9 cellular contexts compared by ENCODE assay signal in the genomic region with DNA sequence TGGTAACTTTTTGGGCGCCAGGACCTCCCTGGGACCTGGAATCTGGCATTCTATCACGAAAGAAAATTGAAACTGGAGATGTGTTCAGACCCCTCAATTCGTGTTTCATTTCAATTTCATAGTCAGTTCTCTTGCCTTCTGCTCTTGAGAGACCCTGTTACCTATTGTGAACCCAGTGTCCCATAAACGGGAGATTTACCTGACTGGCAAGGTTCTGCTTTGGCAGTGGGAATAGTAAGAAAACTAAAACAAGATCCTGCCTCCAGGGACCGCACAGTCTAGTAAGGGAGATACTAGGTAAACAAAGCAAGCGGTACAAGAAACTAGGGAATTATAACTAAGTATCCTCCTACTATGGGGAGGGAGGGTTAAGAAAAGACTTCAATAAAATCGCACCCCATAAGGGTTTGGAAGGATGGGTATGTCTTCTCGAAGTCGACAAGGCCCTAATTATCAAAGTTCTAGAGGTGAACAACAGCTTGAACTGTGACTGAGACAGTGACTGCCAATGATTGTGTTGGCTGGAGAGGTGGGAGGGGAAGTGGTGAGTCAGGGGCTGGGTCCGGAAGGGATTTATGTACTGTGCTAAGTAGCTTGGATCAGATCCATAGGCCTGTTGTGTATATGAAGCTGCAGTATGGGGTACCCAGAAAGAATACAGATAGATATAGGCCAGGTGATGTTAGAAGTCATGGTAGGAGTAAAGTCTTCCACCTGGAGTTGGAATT. TPM values are rescaled to one million over a fixed set of nuclear protein-coding genes. Genes with fewer than 3 reads are reported as not detected.
A peak's percentile ranks its signal among the peaks of the same experiment; 100 is the strongest.
DNase-seq lines count a peak whose midpoint lies in the region; ATAC-seq and TF ChIP-seq lines count a peak whose summit lies in the region.
"Had no signal": no experiment of that assay in that cellular context is flagged by ENCODE, and none has a peak within 500 bp of the region (broad histone marks: within the 10 kb centered on the region; RNA-seq: fewer than 3 reads in every experiment).

No MANE protein-coding gene starts in this region.

- H3K9ac ChIP-seq in NT2/D1 (ENCODE audit: insufficient read length, low read depth): peak overlapping the region; percentile 87

- no peaks in the 10 kb centered on the region for H3K9me3 Mint-ChIP-seq in neural crest cell

- peak; percentile 54 for ATAC-seq in foreskin keratinocyte
- ATAC-seq in GM18868 (IDR thresholded peaks at IDR 0.05; ENCODE audit: unreplicated experiment): no peak

- POLR2A ChIA-PET in AG04449 (lab: Yijun Ruan, JAX): no interaction called here

- H3K27ac ChIP-seq in foreskin keratinocyte: no peak overlapping the region

- TF ChIP-seq CTCF in AG04449 (IDR thresholded peaks at IDR 0.05; ENCODE audit: insufficient read depth, low read length, missing control alignments) (no peak), foreskin keratinocyte (conservative IDR thresholded peaks at IDR 0.05) (no peak), neural crest cell (conservative IDR thresholded peaks at IDR 0.05) (no peak)

- peak overlapping the region; percentile 81 for H3K27ac Mint-ChIP-seq in neural crest cell (ENCODE audit: unreplicated experiment)
- H3K27ac Mint-ChIP-seq: CD4-positive, alpha-beta T cell had no signal

- no peaks in the 10 kb centered on the region for H3K36me3 Mint-ChIP-seq in neural crest cell (ENCODE audit: low read depth)

- H3K36me3 ChIP-seq in NT2/D1 (ENCODE audit: insufficient read depth, insufficient read length, low read length): no peaks in the 10 kb centered on the region

- DNase-seq in AG04449 (ENCODE audit: low read depth, low spot score) (no peak), NT2/D1 (ENCODE audit: low read depth, low spot score) (no peak), foreskin keratinocyte (no peak), neural crest cell (ENCODE audit: low read depth, low spot score) (no peak), SIG-M5 (lab: John Stamatoyannopoulos, UW) (no peak), pons (ENCODE audit: low spot score) (no peak)
- no peak for DNase-seq in activated CD4-positive, alpha-beta T cell treated with anti-CD3 and anti-CD28 coated beads, Interleukin-2, amount 50 U/mL, for 1 hour
- DNase-seq: CD4-positive, alpha-beta T cell had no signal

- H3K4me1 ChIP-seq in NT2/D1 (ENCODE audit: insufficient read depth, insufficient read length): no peaks in the 10 kb centered on the region
- no peaks in the 10 kb centered on the region for H3K4me1 ChIP-seq in foreskin keratinocyte

- no peaks in the 10 kb centered on the region for H3K27me3 ChIP-seq in NT2/D1 (ENCODE audit: insufficient read depth, insufficient read length)
- peaks cover 22% of the 10 kb centered on the region for H3K27me3 ChIP-seq in foreskin keratinocyte

- H3K4me3 ChIP-seq in AG04449 (ENCODE audit: low read depth, low read length) (peak overlapping the region; percentile 60), NT2/D1 (ENCODE audit: insufficient read length, low read depth) (peak overlapping the region; percentile 87)

- H3K4me1 Mint-ChIP-seq in neural crest cell: peaks cover 42% of the 10 kb centered on the region

- H3K27me3 Mint-ChIP-seq in neural crest cell (ENCODE audit: low read depth): no peaks in the 10 kb centered on the region

- H3K4me3 Mint-ChIP-seq in neural crest cell: peak overlapping the region; percentile 88
- H3K4me3 Mint-ChIP-seq: CD4-positive, alpha-beta T cell had no signal

- CTCF ChIA-PET in AG04449 (lab: Yijun Ruan, JAX): no interaction called here

- no peaks in the 10 kb centered on the region for H3K9me3 ChIP-seq in NT2/D1 (ENCODE audit: insufficient read depth, low read length)

RNA-seq across cellular contexts. Expression of a gene that starts 0.8 kb away (rescaled TPM):
- 0.04 and 0.07 TPM in 2 replicates for total RNA-seq in foreskin keratinocyte
- 0.02 TPM in 1 of 2 replicates, not detected in the other for polyA plus RNA-seq in foreskin keratinocyte
- 14.5 and 15.7 TPM in 2 replicates for total RNA-seq in neural crest cell
- total RNA-seq: CD4-positive, alpha-beta T cell had no signal

Comparison
In these comparisons a context has a peak if more than half of its experiments do, and no peak if none do; other contexts are left out.
1. RNA of a gene that starts 0.8 kb away (total RNA-seq): 14.5 to 15.7 TPM in neural crest cell; 0.04 to 0.07 TPM in foreskin keratinocyte; every median in the first group is over 10 times any median in the second.